Comparison of ENCODE assay signal across 13 cellular contexts in the genomic region with DNA sequence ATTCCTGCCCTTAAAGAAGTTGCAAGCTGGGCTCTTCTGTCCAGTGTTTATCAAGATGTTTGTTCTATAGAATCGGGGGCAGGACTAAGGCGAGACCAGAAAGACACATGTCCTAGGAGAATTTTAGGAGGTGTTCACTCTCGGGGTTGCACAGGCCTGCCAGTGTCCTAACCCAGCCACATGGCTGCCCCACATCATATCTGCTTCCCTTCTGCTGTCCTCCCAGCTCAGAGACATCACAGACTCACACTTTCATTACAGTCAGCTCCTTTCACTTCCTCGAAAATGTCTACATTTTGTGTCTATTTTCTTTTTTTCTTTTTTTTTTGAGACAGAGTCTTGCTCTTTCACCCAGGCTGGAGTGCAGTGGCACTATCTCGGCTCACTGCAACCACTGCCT. TPM values are rescaled to one million over a fixed set of nuclear protein-coding genes. Genes with fewer than 3 reads are reported as not detected.
DNase-seq lines count a peak whose midpoint lies in the region; ATAC-seq and TF ChIP-seq lines count a peak whose summit lies in the region.
"Had no signal": no experiment of that assay in that cellular context is flagged by ENCODE, and none has a peak within 500 bp of the region (broad histone marks: within the 10 kb centered on the region; RNA-seq: fewer than 3 reads in every experiment).

No MANE protein-coding gene starts in this region.

- H3K36me3 ChIP-seq in SK-N-SH (replicated peaks in 1 of 2; ENCODE audit: control insufficient read depth in 1 of 2, insufficient read depth in 2 of 2, low read length in 1 of 2), result no peaks in the 10 kb centered on the region
- H3K36me3 ChIP-seq: pancreas, tibial artery had no signal

- no peaks in the 10 kb centered on the region for H3K4me1 ChIP-seq in SK-N-SH (ENCODE audit: control insufficient read depth in 1 of 2, insufficient read depth in 2 of 2, low read depth in 1 of 2, low read length in 1 of 2)
- H3K4me1 ChIP-seq: tibial artery had no signal

- H4K20me1 ChIP-seq in SK-N-SH (ENCODE audit: insufficient read depth), result no peaks in the 10 kb centered on the region

- no peak overlapping the region for H3K4me2 ChIP-seq in SK-N-SH

- no peak overlapping the region for H3K27ac ChIP-seq in SK-N-SH (ENCODE audit: low read depth in 2 of 2, low read length in 1 of 2)
- H3K27ac ChIP-seq: pancreas, tibial artery had no signal

- no peaks in the 10 kb centered on the region for H3F3A ChIP-seq in SK-N-SH (replicated peaks; ENCODE audit: insufficient read depth)

- DNase-seq in islet precursor cell (peak; percentile 19), SK-N-SH (no peak), NCI-H146 (lab: John Stamatoyannopoulos, UW) (no peak), Kasumi-1 (lab: John Stamatoyannopoulos, UW) (no peak)
- DNase-seq in activated CD8-positive, alpha-beta memory T cell treated with anti-CD3 and anti-CD28 coated beads, Interleukin-2, amount 50 U/mL, for 48 hours, result no peak
- DNase-seq: activated naive CD4-positive, alpha-beta T cell; left colon; NCI-H1092; pancreas had no signal

- H3K9me2 ChIP-seq in SK-N-SH, result no peaks in the 10 kb centered on the region

- H3K9me3 ChIP-seq in SK-N-SH, result no peaks in the 10 kb centered on the region
- H3K9me3 ChIP-seq: pancreas, tibial artery had no signal

- TF ChIP-seq RAD21 in SK-N-SH (IDR thresholded peaks at IDR 0.05; ENCODE audit: low read length), result no peak

- H3K4me3 ChIP-seq in SK-N-SH (ENCODE audit: low read depth in 2 of 2, low read length in 1 of 2), result no peak overlapping the region
- H3K4me3 ChIP-seq: pancreas, tibial artery had no signal

- ATAC-seq in GM18511 (IDR thresholded peaks at IDR 0.05; ENCODE audit: unreplicated experiment) (peak; percentile 60), GM21526 (IDR thresholded peaks at IDR 0.05; ENCODE audit: low FRiP score, unreplicated experiment) (peak; percentile 82), HG03354 (IDR thresholded peaks at IDR 0.05; ENCODE audit: poor library complexity, severe bottlenecking, unreplicated experiment) (peak; percentile 66)
- ATAC-seq: left colon had no signal

- no peak for TF ChIP-seq CTCF in SK-N-SH (IDR thresholded peaks at IDR 0.05)

- CTCF ChIA-PET in SK-N-SH (lab: Yijun Ruan, JAX), result interaction anchor here (1.2 to 2.7 kb wide), 2 partner anchors 11 to 221 kb away, joined by 4 to 17 read pairs; partner anchors contain the start of gene MRO

- POLR2A ChIA-PET in SK-N-SH (lab: Yijun Ruan, JAX), result no interaction called here

- TF ChIP-seq EP300 in SK-N-SH (IDR thresholded peaks at IDR 0.05; ENCODE audit: borderline replicate concordance in 1 of 2, low read depth in 1 of 2, low read length in 1 of 2), result no peak

- WGBS in SK-N-SH (ENCODE audit: low lambda C conversion rate), result 94% methylated on average over 5 of the region's 5 CpGs

- no peaks in the 10 kb centered on the region for H3K79me2 ChIP-seq in SK-N-SH (ENCODE audit: insufficient read depth)

- no peaks in the 10 kb centered on the region for H3K27me3 ChIP-seq in SK-N-SH (ENCODE audit: insufficient read depth)
- H3K27me3 ChIP-seq: pancreas, tibial artery had no signal

- no peak overlapping the region for H3K9ac ChIP-seq in SK-N-SH

- H2AFZ ChIP-seq in SK-N-SH (ENCODE audit: low read depth), result no peak overlapping the region

TF ChIP-seq in SK-N-SH, 30 proteins besides CTCF, POLR2A, EP300 and RAD21:
- no peak for TF ChIP-seq MAX (IDR thresholded peaks at IDR 0.05; ENCODE audit: low read depth)
- no peak for TF ChIP-seq GATA2 (CRISPR knock-in tag; IDR thresholded peaks at IDR 0.05)
- no peak for TF ChIP-seq SIN3A (IDR thresholded peaks at IDR 0.05; ENCODE audit: borderline replicate concordance, low read depth, low read length)
- no peak for TF ChIP-seq EZH2phosphoT487 (IDR thresholded peaks at IDR 0.05; ENCODE audit: borderline replicate concordance, low read depth)
- TF ChIP-seq CHD2 (IDR thresholded peaks at IDR 0.05; ENCODE audit: low read length, partially characterized antibody), result no peak
- TF ChIP-seq PBX3 (IDR thresholded peaks at IDR 0.05), result no peak
- TF ChIP-seq RFX5 (IDR thresholded peaks at IDR 0.05; ENCODE audit: low read length), result no peak
- TF ChIP-seq FOXM1 (IDR thresholded peaks at IDR 0.05; ENCODE audit: low read depth), result no peak
- TF ChIP-seq MXI1 (IDR thresholded peaks at IDR 0.05; ENCODE audit: low read depth, low read length), result no peak
- TF ChIP-seq, protein P1, sequence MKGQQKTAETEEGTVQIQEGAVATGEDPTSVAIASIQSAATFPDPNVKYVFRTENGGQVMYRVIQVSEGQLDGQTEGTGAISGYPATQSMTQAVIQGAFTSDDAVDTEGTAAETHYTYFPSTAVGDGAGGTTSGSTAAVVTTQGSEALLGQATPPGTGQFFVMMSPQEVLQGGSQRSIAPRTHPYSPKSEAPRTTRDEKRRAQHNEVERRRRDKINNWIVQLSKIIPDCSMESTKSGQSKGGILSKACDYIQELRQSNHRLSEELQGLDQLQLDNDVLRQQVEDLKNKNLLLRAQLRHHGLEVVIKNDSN (IDR thresholded peaks at IDR 0.05; ENCODE audit: borderline replicate concordance, low read depth), result no peak
- TF ChIP-seq JUND (IDR thresholded peaks at IDR 0.05), result no peak
- no peak for TF ChIP-seq NFIC (IDR thresholded peaks at IDR 0.05; ENCODE audit: borderline replicate concordance)
- no peak for TF ChIP-seq TAF1 (IDR thresholded peaks at IDR 0.05; ENCODE audit: borderline replicate concordance, low read depth, low read length)
- no peak for TF ChIP-seq ELF1 (IDR thresholded peaks at IDR 0.05)

RNA-seq across cellular contexts. Expression of gene MRO, which starts 10.7 kb away (rescaled TPM):
- not detected in 2 replicates for polyA plus RNA-seq in SK-N-SH (2012; rRNA removed)
- 0.01 TPM in 2 replicates for polyA plus RNA-seq in SK-N-SH (2012; cell fraction: cytosol; rRNA removed)
- not detected in 2 replicates for polyA plus RNA-seq in SK-N-SH (2012; cell fraction: nucleus; rRNA removed)

RNA-seq across cellular contexts. Expression of gene ME2, which starts 48.4 kb away (rescaled TPM):
- 35.1 and 41.8 TPM in 2 replicates for polyA plus RNA-seq in SK-N-SH (2012; rRNA removed)
- polyA plus RNA-seq in SK-N-SH (2012; cell fraction: cytosol; rRNA removed), result 46.2 and 56.0 TPM in 2 replicates
- 21.2 and 34.3 TPM in 2 replicates for polyA plus RNA-seq in SK-N-SH (2012; cell fraction: nucleus; rRNA removed)
